Comparison of ENCODE assay signal across 3 cellular contexts in the genomic region with DNA sequence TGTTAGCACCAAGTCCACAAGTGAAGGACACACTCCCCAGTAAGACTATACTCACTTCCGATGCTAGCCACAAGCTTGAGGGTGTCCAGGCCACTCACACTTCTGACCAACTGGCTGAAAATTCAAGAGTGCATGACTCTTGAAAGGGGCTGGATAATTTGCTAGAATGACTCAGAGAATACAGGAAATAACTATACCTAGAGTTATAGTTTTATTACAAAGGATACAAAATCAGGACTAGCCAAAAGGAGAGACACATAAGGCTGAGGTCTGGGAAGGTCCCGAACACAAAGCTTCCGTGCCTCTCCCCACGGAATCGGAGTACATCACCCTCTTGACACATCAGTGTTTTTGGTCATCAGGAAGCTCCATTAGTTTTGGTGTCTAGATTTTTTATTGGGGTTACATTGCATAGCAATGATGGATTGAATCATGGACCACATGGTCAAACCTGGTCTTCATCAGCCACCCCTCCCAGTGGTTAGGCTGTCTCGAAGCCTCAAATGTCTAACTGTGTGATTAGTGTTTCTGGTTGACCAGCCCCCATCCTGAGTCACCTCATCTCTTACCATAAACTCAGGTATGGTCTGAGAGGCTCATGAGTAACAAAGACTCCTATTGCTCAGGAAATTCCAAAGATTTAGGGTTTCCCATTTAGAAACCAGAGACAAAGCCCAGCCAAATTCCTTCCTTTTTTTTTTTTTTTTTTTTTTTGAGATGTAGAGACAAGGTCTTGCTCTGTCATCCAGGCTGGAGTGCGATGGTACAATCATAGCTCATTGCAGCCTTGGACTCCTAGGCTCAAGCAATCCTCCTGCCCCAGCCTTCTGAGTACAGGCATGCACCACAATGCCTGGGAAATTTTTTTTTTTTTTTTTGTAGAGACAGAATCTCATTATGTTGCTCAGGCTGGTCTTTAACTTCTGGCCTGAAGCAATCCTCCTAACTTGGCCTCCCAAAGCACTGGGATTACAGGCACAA.
TF ChIP-seq lines count a peak whose summit lies in the region.

No MANE protein-coding gene starts in this region.

TF ChIP-seq in A549, 52 proteins besides CTCF, POLR2A, EP300 and RAD21 (continued from another document):
- TF ChIP-seq, protein P1, sequence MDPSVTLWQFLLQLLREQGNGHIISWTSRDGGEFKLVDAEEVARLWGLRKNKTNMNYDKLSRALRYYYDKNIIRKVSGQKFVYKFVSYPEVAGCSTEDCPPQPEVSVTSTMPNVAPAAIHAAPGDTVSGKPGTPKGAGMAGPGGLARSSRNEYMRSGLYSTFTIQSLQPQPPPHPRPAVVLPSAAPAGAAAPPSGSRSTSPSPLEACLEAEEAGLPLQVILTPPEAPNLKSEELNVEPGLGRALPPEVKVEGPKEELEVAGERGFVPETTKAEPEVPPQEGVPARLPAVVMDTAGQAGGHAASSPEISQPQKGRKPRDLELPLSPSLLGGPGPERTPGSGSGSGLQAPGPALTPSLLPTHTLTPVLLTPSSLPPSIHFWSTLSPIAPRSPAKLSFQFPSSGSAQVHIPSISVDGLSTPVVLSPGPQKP (IDR thresholded peaks at IDR 0.05; ENCODE audit: low read depth, low read length), result no peak
- TF ChIP-seq CBX2 (IDR thresholded peaks at IDR 0.05; ENCODE audit: borderline replicate concordance, low read depth) (no peak), CHD4 (IDR thresholded peaks at IDR 0.05; ENCODE audit: borderline replicate concordance) (no peak), CHD2 (IDR thresholded peaks at IDR 0.05; ENCODE audit: low read length, partially characterized antibody) (no peak), TP53 (CRISPR knock-in tag; IDR thresholded peaks at IDR 0.05) (no peak), POLR2AphosphoS2 (conservative IDR thresholded peaks at IDR 0.05; ENCODE audit: low read length) (no peak), BHLHE40 (IDR thresholded peaks at IDR 0.05; ENCODE audit: low read depth, low read length) (no peak), ZC3H11A (IDR thresholded peaks at IDR 0.05) (no peak), RARB (CRISPR knock-in tag; IDR thresholded peaks at IDR 0.05) (no peak)
- TF ChIP-seq, protein P2, sequence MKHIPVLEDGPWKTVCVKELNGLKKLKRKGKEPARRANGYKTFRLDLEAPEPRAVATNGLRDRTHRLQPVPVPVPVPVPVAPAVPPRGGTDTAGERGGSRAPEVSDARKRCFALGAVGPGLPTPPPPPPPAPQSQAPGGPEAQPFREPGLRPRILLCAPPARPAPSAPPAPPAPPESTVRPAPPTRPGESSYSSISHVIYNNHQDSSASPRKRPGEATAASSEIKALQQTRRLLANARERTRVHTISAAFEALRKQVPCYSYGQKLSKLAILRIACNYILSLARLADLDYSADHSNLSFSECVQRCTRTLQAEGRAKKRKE (CRISPR knock-in tag; IDR thresholded peaks at IDR 0.05; ENCODE audit: low read depth), result no peak
- TF ChIP-seq, protein P3, sequence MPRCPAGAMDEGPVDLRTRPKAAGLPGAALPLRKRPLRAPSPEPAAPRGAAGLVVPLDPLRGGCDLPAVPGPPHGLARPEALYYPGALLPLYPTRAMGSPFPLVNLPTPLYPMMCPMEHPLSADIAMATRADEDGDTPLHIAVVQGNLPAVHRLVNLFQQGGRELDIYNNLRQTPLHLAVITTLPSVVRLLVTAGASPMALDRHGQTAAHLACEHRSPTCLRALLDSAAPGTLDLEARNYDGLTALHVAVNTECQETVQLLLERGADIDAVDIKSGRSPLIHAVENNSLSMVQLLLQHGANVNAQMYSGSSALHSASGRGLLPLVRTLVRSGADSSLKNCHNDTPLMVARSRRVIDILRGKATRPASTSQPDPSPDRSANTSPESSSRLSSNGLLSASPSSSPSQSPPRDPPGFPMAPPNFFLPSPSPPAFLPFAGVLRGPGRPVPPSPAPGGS (IDR thresholded peaks at IDR 0.05), result no peak
- TF ChIP-seq, protein P4, sequence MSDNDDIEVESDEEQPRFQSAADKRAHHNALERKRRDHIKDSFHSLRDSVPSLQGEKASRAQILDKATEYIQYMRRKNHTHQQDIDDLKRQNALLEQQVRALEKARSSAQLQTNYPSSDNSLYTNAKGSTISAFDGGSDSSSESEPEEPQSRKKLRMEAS (IDR thresholded peaks at IDR 0.05), result no peak
TF ChIP-seq in A549: peak in this region for 0.

TF ChIP-seq in HCT116, 20 proteins besides CTCF, POLR2A, EP300 and RAD21 (continued from another document):
- TF ChIP-seq, protein P5, sequence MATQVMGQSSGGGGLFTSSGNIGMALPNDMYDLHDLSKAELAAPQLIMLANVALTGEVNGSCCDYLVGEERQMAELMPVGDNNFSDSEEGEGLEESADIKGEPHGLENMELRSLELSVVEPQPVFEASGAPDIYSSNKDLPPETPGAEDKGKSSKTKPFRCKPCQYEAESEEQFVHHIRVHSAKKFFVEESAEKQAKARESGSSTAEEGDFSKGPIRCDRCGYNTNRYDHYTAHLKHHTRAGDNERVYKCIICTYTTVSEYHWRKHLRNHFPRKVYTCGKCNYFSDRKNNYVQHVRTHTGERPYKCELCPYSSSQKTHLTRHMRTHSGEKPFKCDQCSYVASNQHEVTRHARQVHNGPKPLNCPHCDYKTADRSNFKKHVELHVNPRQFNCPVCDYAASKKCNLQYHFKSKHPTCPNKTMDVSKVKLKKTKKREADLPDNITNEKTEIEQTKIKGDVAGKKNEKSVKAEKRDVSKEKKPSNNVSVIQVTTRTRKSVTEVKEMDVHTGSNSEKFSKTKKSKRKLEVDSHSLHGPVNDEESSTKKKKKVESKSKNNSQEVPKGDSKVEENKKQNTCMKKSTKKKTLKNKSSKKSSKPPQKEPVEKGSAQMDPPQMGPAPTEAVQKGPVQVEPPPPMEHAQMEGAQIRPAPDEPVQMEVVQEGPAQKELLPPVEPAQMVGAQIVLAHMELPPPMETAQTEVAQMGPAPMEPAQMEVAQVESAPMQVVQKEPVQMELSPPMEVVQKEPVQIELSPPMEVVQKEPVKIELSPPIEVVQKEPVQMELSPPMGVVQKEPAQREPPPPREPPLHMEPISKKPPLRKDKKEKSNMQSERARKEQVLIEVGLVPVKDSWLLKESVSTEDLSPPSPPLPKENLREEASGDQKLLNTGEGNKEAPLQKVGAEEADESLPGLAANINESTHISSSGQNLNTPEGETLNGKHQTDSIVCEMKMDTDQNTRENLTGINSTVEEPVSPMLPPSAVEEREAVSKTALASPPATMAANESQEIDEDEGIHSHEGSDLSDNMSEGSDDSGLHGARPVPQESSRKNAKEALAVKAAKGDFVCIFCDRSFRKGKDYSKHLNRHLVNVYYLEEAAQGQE (IDR thresholded peaks at IDR 0.05; ENCODE audit: low read depth), result no peak
- TF ChIP-seq CBX3 (IDR thresholded peaks at IDR 0.05; ENCODE audit: low read depth) (no peak), ZFX (IDR thresholded peaks at IDR 0.05) (no peak), SIN3A (IDR thresholded peaks at IDR 0.05; ENCODE audit: low read depth) (no peak)
- TF ChIP-seq, protein P6, sequence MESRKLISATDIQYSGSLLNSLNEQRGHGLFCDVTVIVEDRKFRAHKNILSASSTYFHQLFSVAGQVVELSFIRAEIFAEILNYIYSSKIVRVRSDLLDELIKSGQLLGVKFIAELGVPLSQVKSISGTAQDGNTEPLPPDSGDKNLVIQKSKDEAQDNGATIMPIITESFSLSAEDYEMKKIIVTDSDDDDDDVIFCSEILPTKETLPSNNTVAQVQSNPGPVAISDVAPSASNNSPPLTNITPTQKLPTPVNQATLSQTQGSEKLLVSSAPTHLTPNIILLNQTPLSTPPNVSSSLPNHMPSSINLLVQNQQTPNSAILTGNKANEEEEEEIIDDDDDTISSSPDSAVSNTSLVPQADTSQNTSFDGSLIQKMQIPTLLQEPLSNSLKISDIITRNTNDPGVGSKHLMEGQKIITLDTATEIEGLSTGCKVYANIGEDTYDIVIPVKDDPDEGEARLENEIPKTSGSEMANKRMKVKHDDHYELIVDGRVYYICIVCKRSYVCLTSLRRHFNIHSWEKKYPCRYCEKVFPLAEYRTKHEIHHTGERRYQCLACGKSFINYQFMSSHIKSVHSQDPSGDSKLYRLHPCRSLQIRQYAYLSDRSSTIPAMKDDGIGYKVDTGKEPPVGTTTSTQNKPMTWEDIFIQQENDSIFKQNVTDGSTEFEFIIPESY (IDR thresholded peaks at IDR 0.05; ENCODE audit: extremely low read depth, insufficient replicate concordance, low read length), result no peak
TF ChIP-seq in HCT116: peak in this region for 0.

TF ChIP-seq in WTC11, 78 proteins besides CTCF, POLR2A, EP300 and RAD21 (continued from another document):
- TF ChIP-seq, protein P7, sequence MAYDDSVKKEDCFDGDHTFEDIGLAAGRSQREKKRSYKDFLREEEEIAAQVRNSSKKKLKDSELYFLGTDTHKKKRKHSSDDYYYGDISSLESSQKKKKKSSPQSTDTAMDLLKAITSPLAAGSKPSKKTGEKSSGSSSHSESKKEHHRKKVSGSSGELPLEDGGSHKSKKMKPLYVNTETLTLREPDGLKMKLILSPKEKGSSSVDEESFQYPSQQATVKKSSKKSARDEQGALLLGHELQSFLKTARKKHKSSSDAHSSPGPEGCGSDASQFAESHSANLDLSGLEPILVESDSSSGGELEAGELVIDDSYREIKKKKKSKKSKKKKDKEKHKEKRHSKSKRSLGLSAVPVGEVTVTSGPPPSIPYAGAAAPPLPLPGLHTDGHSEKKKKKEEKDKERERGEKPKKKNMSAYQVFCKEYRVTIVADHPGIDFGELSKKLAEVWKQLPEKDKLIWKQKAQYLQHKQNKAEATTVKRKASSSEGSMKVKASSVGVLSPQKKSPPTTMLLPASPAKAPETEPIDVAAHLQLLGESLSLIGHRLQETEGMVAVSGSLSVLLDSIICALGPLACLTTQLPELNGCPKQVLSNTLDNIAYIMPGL (CRISPR knock-in tag; IDR thresholded peaks at IDR 0.05), result no peak
- TF ChIP-seq FOXK1 (CRISPR knock-in tag; IDR thresholded peaks at IDR 0.05) (no peak), KAT7 (CRISPR knock-in tag; IDR thresholded peaks at IDR 0.05; ENCODE audit: borderline replicate concordance) (no peak), EMX1 (CRISPR knock-in tag; IDR thresholded peaks at IDR 0.05) (no peak), MXD4 (CRISPR knock-in tag; IDR thresholded peaks at IDR 0.05; ENCODE audit: borderline replicate concordance) (no peak), JUN (CRISPR knock-in tag; IDR thresholded peaks at IDR 0.05) (no peak), ELF4 (CRISPR knock-in tag; IDR thresholded peaks at IDR 0.05; ENCODE audit: low read depth) (no peak)
- TF ChIP-seq, protein P8, sequence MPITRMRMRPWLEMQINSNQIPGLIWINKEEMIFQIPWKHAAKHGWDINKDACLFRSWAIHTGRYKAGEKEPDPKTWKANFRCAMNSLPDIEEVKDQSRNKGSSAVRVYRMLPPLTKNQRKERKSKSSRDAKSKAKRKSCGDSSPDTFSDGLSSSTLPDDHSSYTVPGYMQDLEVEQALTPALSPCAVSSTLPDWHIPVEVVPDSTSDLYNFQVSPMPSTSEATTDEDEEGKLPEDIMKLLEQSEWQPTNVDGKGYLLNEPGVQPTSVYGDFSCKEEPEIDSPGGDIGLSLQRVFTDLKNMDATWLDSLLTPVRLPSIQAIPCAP (CRISPR knock-in tag; IDR thresholded peaks at IDR 0.05), result no peak
- TF ChIP-seq, protein P9, sequence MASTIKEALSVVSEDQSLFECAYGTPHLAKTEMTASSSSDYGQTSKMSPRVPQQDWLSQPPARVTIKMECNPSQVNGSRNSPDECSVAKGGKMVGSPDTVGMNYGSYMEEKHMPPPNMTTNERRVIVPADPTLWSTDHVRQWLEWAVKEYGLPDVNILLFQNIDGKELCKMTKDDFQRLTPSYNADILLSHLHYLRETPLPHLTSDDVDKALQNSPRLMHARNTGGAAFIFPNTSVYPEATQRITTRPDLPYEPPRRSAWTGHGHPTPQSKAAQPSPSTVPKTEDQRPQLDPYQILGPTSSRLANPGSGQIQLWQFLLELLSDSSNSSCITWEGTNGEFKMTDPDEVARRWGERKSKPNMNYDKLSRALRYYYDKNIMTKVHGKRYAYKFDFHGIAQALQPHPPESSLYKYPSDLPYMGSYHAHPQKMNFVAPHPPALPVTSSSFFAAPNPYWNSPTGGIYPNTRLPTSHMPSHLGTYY (CRISPR knock-in tag; IDR thresholded peaks at IDR 0.05), result no peak
- TF ChIP-seq, protein P10, sequence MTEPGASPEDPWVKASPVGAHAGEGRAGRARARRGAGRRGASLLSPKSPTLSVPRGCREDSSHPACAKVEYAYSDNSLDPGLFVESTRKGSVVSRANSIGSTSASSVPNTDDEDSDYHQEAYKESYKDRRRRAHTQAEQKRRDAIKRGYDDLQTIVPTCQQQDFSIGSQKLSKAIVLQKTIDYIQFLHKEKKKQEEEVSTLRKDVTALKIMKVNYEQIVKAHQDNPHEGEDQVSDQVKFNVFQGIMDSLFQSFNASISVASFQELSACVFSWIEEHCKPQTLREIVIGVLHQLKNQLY (CRISPR knock-in tag; IDR thresholded peaks at IDR 0.05), result no peak
